In genomic region chr2:29755233-29755632, GRCh38 we compare ENCODE assay signal across 1 cellular context.
TF ChIP-seq lines count a peak whose summit lies in the region.

No MANE protein-coding gene starts in this region.

TF ChIP-seq in GM23338, 12 proteins besides CTCF, POLR2A, EP300 and RAD21 (continued from another document):
- TF ChIP-seq ZNF462 (CRISPR knock-in tag; IDR thresholded peaks at IDR 0.05): no peak
- no peak for TF ChIP-seq EZH2 (IDR thresholded peaks at IDR 0.05; ENCODE audit: low read depth, unreplicated experiment)
- no peak for TF ChIP-seq ZNF114 (CRISPR knock-in tag; IDR thresholded peaks at IDR 0.05)
